In genomic region chr9:121527371-121527770, GRCh38 we compare ENCODE assay signal across 24 cellular contexts. TPM values are rescaled to one million over a fixed set of nuclear protein-coding genes. Genes with fewer than 3 reads are reported as not detected.
"Had no signal": no experiment of that assay in that cellular context is flagged by ENCODE, and none has a peak within 500 bp of the region (broad histone marks: within the 10 kb centered on the region; RNA-seq: fewer than 3 reads in every experiment).

No MANE protein-coding gene starts in this region.

- H3K4me3 ChIP-seq: colonic mucosa, gastrocnemius medialis, pancreas, sigmoid colon, stomach, thyroid gland had no signal

- H3K4me1 ChIP-seq: colonic mucosa, pancreas had no signal

- H3K27ac ChIP-seq: colonic mucosa, epithelial cell of prostate, gastrocnemius medialis, pancreas, sigmoid colon, stomach, thyroid gland had no signal

- ATAC-seq: esophagus mucosa; gastrocnemius medialis; left colon; naive thymus-derived CD4-positive, alpha-beta T cell; pancreas; stimulated activated effector memory CD8-positive, alpha-beta T cell treated with anti-CD3 and anti-CD28 coated beads, Interleukin-12 subunit alpha, Interleukin-12 subunit beta, amount 100 ng/mL, for 72 hours had no signal

- H3K36me3 ChIP-seq: colonic mucosa, gastrocnemius medialis, pancreas, sigmoid colon, stomach, thyroid gland had no signal

- H3K9me3 ChIP-seq: colonic mucosa, gastrocnemius medialis, pancreas, sigmoid colon, stomach, thyroid gland had no signal

- H3K27me3 ChIP-seq: colonic mucosa, gastrocnemius medialis, pancreas, sigmoid colon, stomach, thyroid gland had no signal

- DNase-seq: colonic mucosa; effector CD8-positive, alpha-beta T cell; endodermal cell; foreskin fibroblast; gastrocnemius medialis; hippocampal formation; left colon; mesenchymal stem cell; naive thymus-derived CD4-positive, alpha-beta T cell; nephron progenitor cell; occipital lobe; pancreas; sigmoid colon; stimulated activated CD4-positive, alpha-beta T cell treated with anti-CD3 and anti-CD28 coated beads, Interleukin-2, amount 100 ng/mL, for 24 hours; stimulated activated CD4-positive, alpha-beta T cell treated with anti-CD3 and anti-CD28 coated beads, Interleukin-4, amount 100 ng/mL, for 24 hours; stimulated activated naive CD4-positive, alpha-beta T cell treated with Interleukin-2 at 50 U/mL for 16 hours; stomach; thyroid gland had no signal

RNA-seq across cellular contexts. Expression of gene GGTA1, which starts 27.7 kb away (rescaled TPM):
- total RNA-seq: endodermal cell, kidney epithelial cell, mesothelial cell of epicardium, progenitor cell of endocrine pancreas had no signal
- polyA plus RNA-seq: naive thymus-derived CD4-positive, alpha-beta T cell had no signal
